In genomic region chr18:63422862-63423304, GRCh38 we compare ENCODE assay signal across 8 cellular contexts. TPM values are rescaled to one million over a fixed set of nuclear protein-coding genes. Genes with fewer than 3 reads are reported as not detected.
DNase-seq lines count a peak whose midpoint lies in the region; ATAC-seq and TF ChIP-seq lines count a peak whose summit lies in the region.

No MANE protein-coding gene starts in this region.

- H3K36me3 ChIP-seq in Peyer's patch (peaks cover 0 to 17% (median 0%) of the 10 kb centered on the region in 3 donors), esophagus (ENCODE audit: control insufficient read depth in 2 of 2, insufficient read depth in 2 of 2, low read length in 1 of 2) (no peaks in the 10 kb centered on the region), neuron (ENCODE audit: insufficient read depth, low read length) (peaks cover 11% of the 10 kb centered on the region)

- peak overlapping the region; percentile 92 for H3K4me3 Mint-ChIP-seq in T-helper 2 cell treated with Interferon-gamma antibody and Interleukin-4, amounts not matched to agents 5 μg/mL and 100 μg/mL, for 36 hours

- peak overlapping the region; percentile 96 for H3K27ac Mint-ChIP-seq in T-helper 2 cell treated with Interferon-gamma antibody and Interleukin-4, amounts not matched to agents 5 μg/mL and 100 μg/mL, for 36 hours

- no peaks in the 10 kb centered on the region for H3K9me3 ChIP-seq in Peyer's patch
- H3K9me3 ChIP-seq in esophagus (ENCODE audit: control insufficient read depth in 2 of 2, insufficient read depth in 1 of 2, low read depth in 1 of 2, low read length in 1 of 2): no peaks in the 10 kb centered on the region
- no peaks in the 10 kb centered on the region for H3K9me3 ChIP-seq in neuron (ENCODE audit: low read length)

- H3K27ac ChIP-seq in Peyer's patch: peak overlapping the region; percentile 94 to 98 (median 96)
- peak overlapping the region; percentile 98 to 100 for H3K27ac ChIP-seq in esophagus (ENCODE audit: low read depth in 2 of 2, low read length in 1 of 2)

- H3K9me3 Mint-ChIP-seq in T-helper 2 cell treated with Interferon-gamma antibody and Interleukin-4, amounts not matched to agents 5 μg/mL and 100 μg/mL, for 36 hours: no peaks in the 10 kb centered on the region

- H3K27me3 ChIP-seq in Peyer's patch (no peaks in the 10 kb centered on the region), esophagus (ENCODE audit: control insufficient read depth in 1 of 2, insufficient read depth in 2 of 2, low read length in 2 of 2) (no peaks in the 10 kb centered on the region), neuron (ENCODE audit: insufficient read depth, low read length) (no peaks in the 10 kb centered on the region)

- peak in 1 of 6 experiments; percentile 24 for TF ChIP-seq CTCF in Peyer's patch (IDR thresholded peaks at IDR 0.05)

- H3K4me3 ChIP-seq in Peyer's patch: peak overlapping the region; percentile 75 to 100 (median 87)
- H3K4me3 ChIP-seq in esophagus (ENCODE audit: low read depth in 1 of 2, low read length in 2 of 2): peak overlapping the region; percentile 71 to 88
- H3K4me3 ChIP-seq in neuron (ENCODE audit: low read length): peak overlapping the region; percentile 91

- no peak for DNase-seq in T-helper 2 cell treated with Interferon-gamma antibody and Interleukin-4, amounts not matched to agents 5 μg/mL and 100 μg/mL, for 36 hours (ENCODE audit: low spot score)
- DNase-seq in T-helper 2 cell (no peak), Peyer's patch (no peak), cortex of kidney (lab: John Stamatoyannopoulos, UW) (no peak)

- ATAC-seq in HG02642 (IDR thresholded peaks at IDR 0.05; ENCODE audit: poor library complexity, unreplicated experiment) (peak; percentile 46), HG03520 (IDR thresholded peaks at IDR 0.05; ENCODE audit: unreplicated experiment) (no peak)

- WGBS in esophagus, 2 donors: 1 to 2% methylated on average over 27 of the region's 27 CpGs

- H3K4me1 ChIP-seq in Peyer's patch (peaks cover 0 to 6% (median 4%) of the 10 kb centered on the region in 4 donors), esophagus (ENCODE audit: control insufficient read depth in 2 of 2, insufficient read depth in 2 of 2, low read length in 1 of 2) (no peaks in the 10 kb centered on the region), neuron (ENCODE audit: insufficient read depth, low read length) (peaks cover 11% of the 10 kb centered on the region)

- peak overlapping the region; percentile 27 for H2AFZ ChIP-seq in neuron (ENCODE audit: low read depth, low read length)

- peaks cover 26% of the 10 kb centered on the region for H3K4me1 Mint-ChIP-seq in T-helper 2 cell treated with Interferon-gamma antibody and Interleukin-4, amounts not matched to agents 5 μg/mL and 100 μg/mL, for 36 hours (ENCODE audit: low read depth)

- H3K27me3 Mint-ChIP-seq in T-helper 2 cell treated with Interferon-gamma antibody and Interleukin-4, amounts not matched to agents 5 μg/mL and 100 μg/mL, for 36 hours (ENCODE audit: low read depth): peaks cover 2% of the 10 kb centered on the region

- H3K36me3 Mint-ChIP-seq in T-helper 2 cell treated with Interferon-gamma antibody and Interleukin-4, amounts not matched to agents 5 μg/mL and 100 μg/mL, for 36 hours (ENCODE audit: low read depth): peaks cover 14% of the 10 kb centered on the region

- TF ChIP-seq POLR2A in Peyer's patch (IDR thresholded peaks at IDR 0.05): no peak

RNA-seq across cellular contexts. Expression of gene VPS4B, which starts 0.6 kb away (rescaled TPM):
- 10 to 100 TPM; 34.7 to 68.7 (median 47.0) TPM for total RNA-seq in Peyer's patch
- polyA plus RNA-seq in esophagus: 10 to 100 TPM; 26.9 to 47.1 TPM

RNA-seq across cellular contexts. Expression of gene SERPINB5, which starts 53.9 kb away (rescaled TPM):
- 10 to 100 TPM in 2 of 4 donors, 1 to 10 TPM in 2; 5.2 to 26.1 (median 14.7) TPM for total RNA-seq in Peyer's patch
- polyA plus RNA-seq in esophagus: 100 to 1,000 TPM in 1 of 2 donors, 10 to 100 TPM in 1; 48.0 to 174 TPM

RNA-seq across cellular contexts. Expression of gene KDSR, which starts 55.9 kb away (rescaled TPM):
- total RNA-seq in Peyer's patch: 10 to 100 TPM in 3 of 4 donors, 1 to 10 TPM in 1; 7.4 to 33.2 (median 31.6) TPM
- polyA plus RNA-seq in esophagus: 10 to 100 TPM in 1 of 2 donors, 1 to 10 TPM in 1; 9.8 to 17.9 TPM
